ENCODE assay signal across 1 cellular context in genomic region chr17:17736205-17737183, GRCh38.
TF ChIP-seq lines count a peak whose summit lies in the region.

No MANE protein-coding gene starts in this region.

TF ChIP-seq in SK-N-SH, 30 proteins besides CTCF, POLR2A, EP300 and RAD21:
- TF ChIP-seq TAF1 (IDR thresholded peaks at IDR 0.05; ENCODE audit: borderline replicate concordance, low read depth, low read length) (no peak), MXI1 (IDR thresholded peaks at IDR 0.05; ENCODE audit: low read depth, low read length) (no peak), USF2 (IDR thresholded peaks at IDR 0.05; ENCODE audit: borderline replicate concordance, low read depth, low read length) (no peak), ZBTB33 (IDR thresholded peaks at IDR 0.05; ENCODE audit: borderline replicate concordance, low read depth) (no peak), JUND (IDR thresholded peaks at IDR 0.05) (no peak), SIN3A (IDR thresholded peaks at IDR 0.05; ENCODE audit: borderline replicate concordance, low read depth, low read length) (no peak), FOSL2 (IDR thresholded peaks at IDR 0.05; ENCODE audit: borderline replicate concordance, low read depth) (no peak), POLR2AphosphoS5 (IDR thresholded peaks at IDR 0.05; ENCODE audit: low read depth, low read length) (no peak), TEAD4 (IDR thresholded peaks at IDR 0.05; ENCODE audit: borderline replicate concordance, insufficient read depth) (no peak)
TF ChIP-seq in SK-N-SH: peak in this region for 0.
